In genomic region chr20:4985658-4986057, GRCh38 we compare ENCODE assay signal across 17 cellular contexts.
DNase-seq lines count a peak whose midpoint lies in the region; FAIRE-seq and TF ChIP-seq lines count a peak whose summit lies in the region.
"Had no signal": no experiment of that assay in that cellular context is flagged by ENCODE, and none has a peak within 500 bp of the region (broad histone marks: within the 10 kb centered on the region; RNA-seq: fewer than 3 reads in every experiment).

No MANE protein-coding gene starts in this region.

- H3K4me3 ChIP-seq in AG10803 (ENCODE audit: low read length), result no peak overlapping the region
- H3K4me3 ChIP-seq: ascending aorta, esophagus muscularis mucosa, testis had no signal

- peak; percentile 60 for FAIRE-seq in GM19239 (lab: Jason Lieb, UNC)
- FAIRE-seq in HTR-8/SVneo (lab: Jason Lieb, UNC), result no peak

- peak; percentile 70 for DNase-seq in AG10803 (ENCODE audit: low read depth)
- no peak for DNase-seq in GM19239 (ENCODE audit: insufficient read length, low spot score)
- peak; percentile 52 for DNase-seq in NCI-H1694 (lab: John Stamatoyannopoulos, UW)
- peak; percentile 66 for DNase-seq in fibroblast of gingiva (ENCODE audit: low read depth)
- no peak for DNase-seq in epidermal melanocyte (ENCODE audit: insufficient read length, low spot score)
- no peak for DNase-seq in T-helper 2 cell
- DNase-seq in Ammon's horn (ENCODE audit: low spot score), result no peak
- no peak for DNase-seq in HTR-8/SVneo (ENCODE audit: insufficient read length, low spot score)
- DNase-seq: activated CD8-positive, alpha-beta T cell treated with anti-CD3 and anti-CD28 coated beads, Interleukin-2, amount 10 ng/mL, durations not matched to agents 7 days and 5 days; DND-41; H7; NCI-H1048; NCI-H510A; Right ventricle myocardium superior; testis had no signal

- no peak for TF ChIP-seq CTCF in AG10803 (conservative IDR thresholded peaks at IDR 0.05; ENCODE audit: low read length)

Comparison
In these comparisons a context has a peak if more than half of its experiments do, and no peak if none do; other contexts are left out.
1. DNase-seq: peak in AG10803 (single experiment), NCI-H1694 (single experiment) and fibroblast of gingiva (single experiment); none in GM19239 (single experiment), epidermal melanocyte (single experiment), T-helper 2 cell (0 of 5), Ammon's horn (single experiment) and HTR-8/SVneo (single experiment).